19 cellular contexts compared by ENCODE assay signal in genomic region chr14:89630096-89630829, GRCh38.
DNase-seq lines count a peak whose midpoint lies in the region; ATAC-seq and TF ChIP-seq lines count a peak whose summit lies in the region.
"Had no signal": no experiment of that assay in that cellular context is flagged by ENCODE, and none has a peak within 500 bp of the region (broad histone marks: within the 10 kb centered on the region; RNA-seq: fewer than 3 reads in every experiment).

No MANE protein-coding gene starts in this region.

- peaks cover 6% of the 10 kb centered on the region; the same call in 1 of the 2 replicates for H3K9me2 ChIP-seq in GM23338 (ENCODE audit: insufficient read depth)

- H3K9me3 Mint-ChIP-seq in T-helper 2 cell treated with Interferon-gamma antibody and Interleukin-4, amounts not matched to agents 5 μg/mL and 100 μg/mL, for 36 hours: peaks cover 26% of the 10 kb centered on the region
- no peaks in the 10 kb centered on the region for H3K9me3 Mint-ChIP-seq in GM23338
- H3K9me3 Mint-ChIP-seq in activated naive CD8-positive, alpha-beta T cell treated with anti-CD3 and anti-CD28 coated beads for 36 hours: peaks cover 35% of the 10 kb centered on the region
- peaks cover 0 to 30% (median 2%) of the 10 kb centered on the region in 11 donors for H3K9me3 Mint-ChIP-seq in naive thymus-derived CD4-positive, alpha-beta T cell

- peaks cover 46% of the 10 kb centered on the region for H3K4me1 Mint-ChIP-seq in T-helper 2 cell treated with Interferon-gamma antibody and Interleukin-4, amounts not matched to agents 5 μg/mL and 100 μg/mL, for 36 hours (ENCODE audit: low read depth)
- H3K4me1 Mint-ChIP-seq in GM23338: peaks cover 37% of the 10 kb centered on the region
- peaks cover 63% of the 10 kb centered on the region for H3K4me1 Mint-ChIP-seq in activated naive CD8-positive, alpha-beta T cell treated with anti-CD3 and anti-CD28 coated beads for 36 hours
- peaks cover 24 to 67% (median 52%) of the 10 kb centered on the region in 7 donors for H3K4me1 Mint-ChIP-seq in naive thymus-derived CD4-positive, alpha-beta T cell

- peak; percentile 67 for ATAC-seq in GM23338
- no peak for ATAC-seq in naive thymus-derived CD4-positive, alpha-beta T cell
- ATAC-seq in HG02970 (IDR thresholded peaks at IDR 0.05; ENCODE audit: low FRiP score, unreplicated experiment): no peak
- ATAC-seq: CD8-positive, alpha-beta T cell; psoas muscle had no signal

- intact Hi-C loops in naive thymus-derived CD4-positive, alpha-beta T cell (cut with micrococcal nuclease): no loop called here

- no peaks in the 10 kb centered on the region for H3F3A ChIP-seq in GM23338 (replicated peaks; ENCODE audit: low read depth)

- TF ChIP-seq CTCF in GM23338 (conservative IDR thresholded peaks at IDR 0.05; ENCODE audit: low read depth in 2 of 2): no peak

- no peaks in the 10 kb centered on the region for H3K36me3 ChIP-seq in GM23338 (ENCODE audit: insufficient read depth)
- no peaks in the 10 kb centered on the region for H3K36me3 ChIP-seq in naive thymus-derived CD4-positive, alpha-beta T cell (ENCODE audit: control insufficient read depth in 2 of 3, insufficient read depth in 3 of 3, low read length in 3 of 3)
- H3K36me3 ChIP-seq: heart left ventricle, WERI-Rb-1 had no signal

- no peak overlapping the region for H3K4me3 ChIP-seq in GM23338
- no peak overlapping the region for H3K4me3 ChIP-seq in naive thymus-derived CD4-positive, alpha-beta T cell (ENCODE audit: low read length)
- H3K4me3 ChIP-seq: coronary artery, heart left ventricle, psoas muscle had no signal

- no peak overlapping the region for H3K4me2 ChIP-seq in GM23338

- no peak overlapping the region for H3K27ac ChIP-seq in GM23338 (ENCODE audit: low read depth)
- no peak overlapping the region for H3K27ac ChIP-seq in naive thymus-derived CD4-positive, alpha-beta T cell (ENCODE audit: low read depth, low read length)
- H3K27ac ChIP-seq: coronary artery, epithelial cell of prostate, heart left ventricle, psoas muscle, WERI-Rb-1 had no signal

- H3K27me3 ChIP-seq in GM23338 (ENCODE audit: insufficient read depth): no peaks in the 10 kb centered on the region
- no peaks in the 10 kb centered on the region for H3K27me3 ChIP-seq in naive thymus-derived CD4-positive, alpha-beta T cell (ENCODE audit: control insufficient read depth in 2 of 2, insufficient read depth in 2 of 2, low read length in 2 of 2)
- H3K27me3 ChIP-seq: heart left ventricle had no signal

- no peaks in the 10 kb centered on the region for H4K20me1 ChIP-seq in GM23338 (replicated peaks; ENCODE audit: insufficient read depth)

- no peaks in the 10 kb centered on the region for H3K79me2 ChIP-seq in GM23338 (replicated peaks; ENCODE audit: insufficient read depth)

- no peak for DNase-seq in T-helper 2 cell treated with Interferon-gamma antibody and Interleukin-4, amounts not matched to agents 5 μg/mL and 100 μg/mL, for 36 hours (ENCODE audit: low spot score)
- DNase-seq in T-helper 2 cell (no peak), GM23338 (ENCODE audit: low spot score) (no peak), SHP77 treated with DMSO at 0.1 percent for 48 hours (lab: John Stamatoyannopoulos, UW) (no peak), NCI-H2107 treated with DMSO at 0.1 percent for 48 hours (lab: John Stamatoyannopoulos, UW; ENCODE audit: unreplicated experiment) (no peak)
- DNase-seq in activated naive CD8-positive, alpha-beta T cell treated with anti-CD3 and anti-CD28 coated beads for 36 hours: no peak
- no peak for DNase-seq in naive thymus-derived CD4-positive, alpha-beta T cell
- DNase-seq: 8988T; anterior cingulate cortex; CD8-positive, alpha-beta T cell; heart left ventricle; KG1; NCI-H1105; NCI-H345; psoas muscle; WERI-Rb-1 had no signal

- peaks cover 21% of the 10 kb centered on the region for H3K4me1 ChIP-seq in GM23338 (ENCODE audit: insufficient read depth)
- H3K4me1 ChIP-seq in naive thymus-derived CD4-positive, alpha-beta T cell (ENCODE audit: control insufficient read depth in 2 of 2, insufficient read depth in 2 of 2, low read length in 2 of 2): peaks cover 18 to 22% of the 10 kb centered on the region in 2 donors

- peaks cover 20% of the 10 kb centered on the region for H3K36me3 Mint-ChIP-seq in T-helper 2 cell treated with Interferon-gamma antibody and Interleukin-4, amounts not matched to agents 5 μg/mL and 100 μg/mL, for 36 hours (ENCODE audit: low read depth)
- 0 out of 3 replicates have a peak, but pooled peaks cover 4% of the 10 kb centered on the region for H3K36me3 Mint-ChIP-seq in GM23338 (ENCODE audit: low read depth)
- H3K36me3 Mint-ChIP-seq in activated naive CD8-positive, alpha-beta T cell treated with anti-CD3 and anti-CD28 coated beads for 36 hours: peaks cover 47% of the 10 kb centered on the region
- H3K36me3 Mint-ChIP-seq in naive thymus-derived CD4-positive, alpha-beta T cell: peaks cover 0 to 41% (median 0%) of the 10 kb centered on the region in 5 donors
- H3K36me3 Mint-ChIP-seq: CD8-positive, alpha-beta T cell had no signal

- POLR2A ChIA-PET in naive thymus-derived CD4-positive, alpha-beta T cell (lab: Charles Lee): interaction anchor here (0.9 to 3.3 kb wide), 4 partner anchors 9 to 92 kb away, joined by 3 to 35 read pairs (median 14); no protein-coding TSS in a partner anchor

- H3K27me3 Mint-ChIP-seq in T-helper 2 cell treated with Interferon-gamma antibody and Interleukin-4, amounts not matched to agents 5 μg/mL and 100 μg/mL, for 36 hours (ENCODE audit: low read depth): no peaks in the 10 kb centered on the region
- peaks cover 7% of the 10 kb centered on the region for H3K27me3 Mint-ChIP-seq in GM23338 (ENCODE audit: insufficient read depth, low read depth, poor library complexity)
- H3K27me3 Mint-ChIP-seq in activated naive CD8-positive, alpha-beta T cell treated with anti-CD3 and anti-CD28 coated beads for 36 hours: no peaks in the 10 kb centered on the region
- no peaks in the 10 kb centered on the region for H3K27me3 Mint-ChIP-seq in naive thymus-derived CD4-positive, alpha-beta T cell

- no peak overlapping the region for H3K4me3 Mint-ChIP-seq in T-helper 2 cell treated with Interferon-gamma antibody and Interleukin-4, amounts not matched to agents 5 μg/mL and 100 μg/mL, for 36 hours
- H3K4me3 Mint-ChIP-seq in GM23338: no peak overlapping the region
- H3K4me3 Mint-ChIP-seq in activated naive CD8-positive, alpha-beta T cell treated with anti-CD3 and anti-CD28 coated beads for 36 hours: no peak overlapping the region
- H3K4me3 Mint-ChIP-seq in naive thymus-derived CD4-positive, alpha-beta T cell: peak overlapping the region in 4 of 10 donors; percentile 27 to 69 (median 54)

- CTCF ChIA-PET in naive thymus-derived CD4-positive, alpha-beta T cell (lab: Charles Lee): interaction anchor here (0.6 to 1.7 kb wide), 3 partner anchors 11 to 66 kb away, joined by 3 to 5 read pairs (median 4); no protein-coding TSS in a partner anchor

- H2AFZ ChIP-seq in GM23338: no peak overlapping the region

- H3K9me3 ChIP-seq in naive thymus-derived CD4-positive, alpha-beta T cell (ENCODE audit: control insufficient read depth in 2 of 3, low read length in 3 of 3): no peaks in the 10 kb centered on the region
- H3K9me3 ChIP-seq: heart left ventricle, psoas muscle had no signal

- H3K27ac Mint-ChIP-seq in T-helper 2 cell treated with Interferon-gamma antibody and Interleukin-4, amounts not matched to agents 5 μg/mL and 100 μg/mL, for 36 hours: peak overlapping the region; percentile 54
- H3K27ac Mint-ChIP-seq in GM23338: no peak overlapping the region
- H3K27ac Mint-ChIP-seq in activated naive CD8-positive, alpha-beta T cell treated with anti-CD3 and anti-CD28 coated beads for 36 hours: peak overlapping the region; percentile 85
- peak overlapping the region in 8 of 9 donors; percentile 6 to 94 (median 84) for H3K27ac Mint-ChIP-seq in naive thymus-derived CD4-positive, alpha-beta T cell

TF ChIP-seq in GM23338, 12 proteins besides CTCF, POLR2A, EP300 and RAD21 (continues in another document):
- TF ChIP-seq, protein P1, sequence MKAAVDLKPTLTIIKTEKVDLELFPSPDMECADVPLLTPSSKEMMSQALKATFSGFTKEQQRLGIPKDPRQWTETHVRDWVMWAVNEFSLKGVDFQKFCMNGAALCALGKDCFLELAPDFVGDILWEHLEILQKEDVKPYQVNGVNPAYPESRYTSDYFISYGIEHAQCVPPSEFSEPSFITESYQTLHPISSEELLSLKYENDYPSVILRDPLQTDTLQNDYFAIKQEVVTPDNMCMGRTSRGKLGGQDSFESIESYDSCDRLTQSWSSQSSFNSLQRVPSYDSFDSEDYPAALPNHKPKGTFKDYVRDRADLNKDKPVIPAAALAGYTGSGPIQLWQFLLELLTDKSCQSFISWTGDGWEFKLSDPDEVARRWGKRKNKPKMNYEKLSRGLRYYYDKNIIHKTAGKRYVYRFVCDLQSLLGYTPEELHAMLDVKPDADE (IDR thresholded peaks at IDR 0.05): no peak
- no peak for TF ChIP-seq REST (IDR thresholded peaks at IDR 0.05; ENCODE audit: unreplicated experiment)
- TF ChIP-seq ZNF114 (CRISPR knock-in tag; IDR thresholded peaks at IDR 0.05): no peak
- TF ChIP-seq ZNF331 (CRISPR knock-in tag; IDR thresholded peaks at IDR 0.05; ENCODE audit: low read depth): no peak
- no peak for TF ChIP-seq EZH2 (IDR thresholded peaks at IDR 0.05; ENCODE audit: low read depth, unreplicated experiment)
- TF ChIP-seq STAT1 (IDR thresholded peaks at IDR 0.05; ENCODE audit: unreplicated experiment): no peak
- TF ChIP-seq NANOG (IDR thresholded peaks at IDR 0.05; ENCODE audit: borderline replicate concordance): no peak
